ENCODE assay signal across 1 cellular context in the genomic region with DNA sequence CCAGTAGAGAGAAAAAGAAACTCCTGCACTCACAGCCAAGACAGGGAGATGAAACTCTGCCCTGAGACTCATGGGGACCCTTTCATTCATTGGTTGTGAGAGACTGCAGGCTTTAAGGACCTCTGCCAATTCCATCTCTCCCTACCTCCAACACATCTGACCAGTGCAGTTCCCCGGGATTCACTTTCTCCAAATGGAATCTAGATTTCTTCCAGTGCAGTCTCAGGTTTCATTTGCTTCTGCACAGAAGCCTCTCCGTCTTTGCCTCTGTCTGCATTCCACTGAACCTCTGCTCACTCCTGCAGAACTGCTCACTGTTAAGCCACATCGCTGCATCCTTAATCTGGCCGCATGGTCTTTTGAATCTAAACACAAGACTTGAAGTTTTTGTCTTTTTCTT.
TF ChIP-seq lines count a peak whose summit lies in the region.

No MANE protein-coding gene starts in this region.

TF ChIP-seq in IMR-90, 13 proteins besides CTCF, POLR2A, EP300 and RAD21:
- TF ChIP-seq BHLHE40 (IDR thresholded peaks at IDR 0.05; ENCODE audit: low read depth, low read length) (no peak), MAFK (IDR thresholded peaks at IDR 0.05; ENCODE audit: low read depth, low read length) (no peak), SMC3 (IDR thresholded peaks at IDR 0.05; ENCODE audit: low read depth, low read length) (no peak), RCOR1 (IDR thresholded peaks at IDR 0.05; ENCODE audit: insufficient replicate concordance, low read length) (no peak), CHD1 (IDR thresholded peaks at IDR 0.05; ENCODE audit: low read depth, low read length) (no peak), FOS (IDR thresholded peaks at IDR 0.05; ENCODE audit: low read depth, low read length) (no peak), CEBPB (IDR thresholded peaks at IDR 0.05; ENCODE audit: low read depth, low read length) (no peak), MXI1 (IDR thresholded peaks at IDR 0.05; ENCODE audit: borderline replicate concordance, low read depth, low read length) (no peak), NFE2L2 (IDR thresholded peaks at IDR 0.05; ENCODE audit: low read depth, low read length) (no peak), RFX5 (IDR thresholded peaks at IDR 0.05; ENCODE audit: low read depth, low read length) (no peak), MAZ (IDR thresholded peaks at IDR 0.05; ENCODE audit: borderline replicate concordance, low read depth, low read length) (no peak)
- TF ChIP-seq, protein P1, sequence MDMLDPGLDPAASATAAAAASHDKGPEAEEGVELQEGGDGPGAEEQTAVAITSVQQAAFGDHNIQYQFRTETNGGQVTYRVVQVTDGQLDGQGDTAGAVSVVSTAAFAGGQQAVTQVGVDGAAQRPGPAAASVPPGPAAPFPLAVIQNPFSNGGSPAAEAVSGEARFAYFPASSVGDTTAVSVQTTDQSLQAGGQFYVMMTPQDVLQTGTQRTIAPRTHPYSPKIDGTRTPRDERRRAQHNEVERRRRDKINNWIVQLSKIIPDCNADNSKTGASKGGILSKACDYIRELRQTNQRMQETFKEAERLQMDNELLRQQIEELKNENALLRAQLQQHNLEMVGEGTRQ (IDR thresholded peaks at IDR 0.05; ENCODE audit: low read depth, low read length), result no peak
- TF ChIP-seq, protein P2, sequence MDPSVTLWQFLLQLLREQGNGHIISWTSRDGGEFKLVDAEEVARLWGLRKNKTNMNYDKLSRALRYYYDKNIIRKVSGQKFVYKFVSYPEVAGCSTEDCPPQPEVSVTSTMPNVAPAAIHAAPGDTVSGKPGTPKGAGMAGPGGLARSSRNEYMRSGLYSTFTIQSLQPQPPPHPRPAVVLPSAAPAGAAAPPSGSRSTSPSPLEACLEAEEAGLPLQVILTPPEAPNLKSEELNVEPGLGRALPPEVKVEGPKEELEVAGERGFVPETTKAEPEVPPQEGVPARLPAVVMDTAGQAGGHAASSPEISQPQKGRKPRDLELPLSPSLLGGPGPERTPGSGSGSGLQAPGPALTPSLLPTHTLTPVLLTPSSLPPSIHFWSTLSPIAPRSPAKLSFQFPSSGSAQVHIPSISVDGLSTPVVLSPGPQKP (IDR thresholded peaks at IDR 0.05; ENCODE audit: borderline replicate concordance, low read depth, low read length), result no peak
